Comparison of ENCODE assay signal across 8 cellular contexts in genomic region chr17:17236295-17237025, GRCh38. TPM values are rescaled to one million over a fixed set of nuclear protein-coding genes. Genes with fewer than 3 reads are reported as not detected.
DNase-seq lines count a peak whose midpoint lies in the region; ATAC-seq and TF ChIP-seq lines count a peak whose summit lies in the region.

No MANE protein-coding gene starts in this region.

- H3K4me2 ChIP-seq in SU-DHL-6 (ENCODE audit: low read depth, low read length, poor library complexity, severe bottlenecking), result peak overlapping the region; percentile 86

- H3F3A ChIP-seq in SU-DHL-6 (ENCODE audit: insufficient read depth), result peaks cover 19% of the 10 kb centered on the region

- peak overlapping the region; percentile 92 for H3K9ac ChIP-seq in SU-DHL-6 (ENCODE audit: low read length)

- peak; percentile 13 for ATAC-seq in HG03280 (IDR thresholded peaks at IDR 0.05; ENCODE audit: unreplicated experiment)
- ATAC-seq in GM18519 (IDR thresholded peaks at IDR 0.05; ENCODE audit: low FRiP score, unreplicated experiment), result no peak

- H3K36me3 Mint-ChIP-seq in T-helper 1 cell treated with Interleukin-12 subunit alpha and Interleukin-12 subunit beta and Interleukin-4 antibody, amounts not matched to agents 30 μg/mL and 1 μg/mL, for 36 hours (ENCODE audit: low read depth), result peaks cover 8% of the 10 kb centered on the region

- no peaks in the 10 kb centered on the region for H3K27me3 ChIP-seq in SU-DHL-6 (ENCODE audit: low read length)

- H3K27ac Mint-ChIP-seq in T-helper 1 cell treated with Interleukin-12 subunit alpha and Interleukin-12 subunit beta and Interleukin-4 antibody, amounts not matched to agents 30 μg/mL and 1 μg/mL, for 36 hours, result peak overlapping the region; percentile 99

- H3K9me2 ChIP-seq in SU-DHL-6 (replicated peaks; ENCODE audit: insufficient read depth, low read length), result no peaks in the 10 kb centered on the region

- H3K4me3 ChIP-seq in SU-DHL-6 (ENCODE audit: insufficient read depth, low read length, poor library complexity, severe bottlenecking) (peak overlapping the region; percentile 96), epithelial cell of esophagus (ENCODE audit: low read length) (peak overlapping the region; percentile 85)

- no peaks in the 10 kb centered on the region for H3K27me3 Mint-ChIP-seq in T-helper 1 cell treated with Interleukin-12 subunit alpha and Interleukin-12 subunit beta and Interleukin-4 antibody, amounts not matched to agents 30 μg/mL and 1 μg/mL, for 36 hours (ENCODE audit: low read depth)

- no peaks in the 10 kb centered on the region for H3K9me3 Mint-ChIP-seq in T-helper 1 cell treated with Interleukin-12 subunit alpha and Interleukin-12 subunit beta and Interleukin-4 antibody, amounts not matched to agents 30 μg/mL and 1 μg/mL, for 36 hours

- H2AFZ ChIP-seq in SU-DHL-6 (ENCODE audit: low read depth, low read length, severe bottlenecking), result peak overlapping the region; percentile 97

- no peaks in the 10 kb centered on the region for H4K20me1 ChIP-seq in SU-DHL-6 (ENCODE audit: low read depth, low read length)

- H3K27ac ChIP-seq in SU-DHL-6 (ENCODE audit: low read depth, low read length), result peak overlapping the region; percentile 82; the same call in 1 of the 2 replicates

- peaks cover 21% of the 10 kb centered on the region for H3K4me1 Mint-ChIP-seq in T-helper 1 cell treated with Interleukin-12 subunit alpha and Interleukin-12 subunit beta and Interleukin-4 antibody, amounts not matched to agents 30 μg/mL and 1 μg/mL, for 36 hours (ENCODE audit: low read depth)

- no peaks in the 10 kb centered on the region for H3K9me3 ChIP-seq in SU-DHL-6 (ENCODE audit: insufficient read depth, low read length)

- peaks cover 18% of the 10 kb centered on the region for H3K79me2 ChIP-seq in SU-DHL-6 (ENCODE audit: insufficient read depth, low read length)

- H3K4me3 Mint-ChIP-seq in T-helper 1 cell treated with Interleukin-12 subunit alpha and Interleukin-12 subunit beta and Interleukin-4 antibody, amounts not matched to agents 30 μg/mL and 1 μg/mL, for 36 hours, result peak overlapping the region; percentile 96

- no peak for TF ChIP-seq CTCF in SU-DHL-6 (IDR thresholded peaks at IDR 0.05; ENCODE audit: insufficient read depth, low read length, poor library complexity, severe bottlenecking)
- no peak for TF ChIP-seq CTCF in epithelial cell of esophagus (IDR thresholded peaks at IDR 0.05; ENCODE audit: insufficient read depth, low read depth, low read length, missing control alignments)

- DNase-seq in T-helper 1 cell, result no peak
- peak; percentile 42 for DNase-seq in epithelial cell of esophagus (ENCODE audit: low read depth)
- peak; percentile 77 for DNase-seq in myocyte (ENCODE audit: low read depth)
- no peak for DNase-seq in activated gamma-delta T cell (lab: John Stamatoyannopoulos, UW)

- H3K36me3 ChIP-seq in SU-DHL-6 (ENCODE audit: low read length), result no peaks in the 10 kb centered on the region

RNA-seq across cellular contexts. Expression of gene FLCN, which starts 0.5 kb away (rescaled TPM):
- 66.4 TPM in 2 replicates for total RNA-seq in myocyte
- 62.8 TPM for polyA plus RNA-seq in myocyte (2012)

RNA-seq across cellular contexts. Expression of gene PLD6, which starts 30.3 kb away (rescaled TPM):
- total RNA-seq in myocyte, result 8.8 and 9.4 TPM in 2 replicates
- 5.4 TPM for polyA plus RNA-seq in myocyte (2012)

RNA-seq across cellular contexts. Expression of gene COPS3, which starts 44.6 kb away (rescaled TPM):
- total RNA-seq in myocyte, result 85.2 and 104 TPM in 2 replicates
- polyA plus RNA-seq in myocyte (2012), result 46.9 TPM

Comparison
In these comparisons a context has a peak if more than half of its experiments do, and no peak if none do; other contexts are left out.
1. DNase-seq: peak in epithelial cell of esophagus (single experiment) and myocyte (single experiment); none in T-helper 1 cell (0 of 5) and activated gamma-delta T cell (single experiment).